Comparison of ENCODE assay signal across 23 cellular contexts in genomic region chr3:34676431-34676830, GRCh38.
DNase-seq lines count a peak whose midpoint lies in the region; ATAC-seq, FAIRE-seq and TF ChIP-seq lines count a peak whose summit lies in the region.
"Had no signal": no experiment of that assay in that cellular context is flagged by ENCODE, and none has a peak within 500 bp of the region (broad histone marks: within the 10 kb centered on the region; RNA-seq: fewer than 3 reads in every experiment).

No MANE protein-coding gene starts in this region.

- TF ChIP-seq CTCF in left ventricle myocardium inferior (IDR thresholded peaks at IDR 0.05; ENCODE audit: borderline replicate concordance), result no peak

- H3K27me3 ChIP-seq in left ventricle myocardium inferior (ENCODE audit: low read depth) (no peaks in the 10 kb centered on the region), adipocyte (replicated peaks; ENCODE audit: control insufficient read depth, insufficient read depth, low read length) (no peaks in the 10 kb centered on the region)
- H3K27me3 ChIP-seq in effector memory CD4-positive, alpha-beta T cell (replicated peaks; ENCODE audit: control insufficient read depth, insufficient read depth, low read length, poor library complexity, severe bottlenecking), result no peaks in the 10 kb centered on the region
- H3K27me3 ChIP-seq: hepatocyte had no signal

- H3K36me3 ChIP-seq in left ventricle myocardium inferior, result no peaks in the 10 kb centered on the region
- no peaks in the 10 kb centered on the region for H3K36me3 ChIP-seq in adipocyte (ENCODE audit: control insufficient read depth, insufficient read depth, low read length, severe bottlenecking)
- H3K36me3 ChIP-seq in effector memory CD4-positive, alpha-beta T cell (ENCODE audit: control insufficient read depth, insufficient read depth, low read length), result no peaks in the 10 kb centered on the region

- ATAC-seq in Right ventricle myocardium superior (ENCODE audit: poor library complexity) (peak; percentile 80), GM21381 (IDR thresholded peaks at IDR 0.05; ENCODE audit: unreplicated experiment) (no peak), HG03342 (IDR thresholded peaks at IDR 0.05; ENCODE audit: unreplicated experiment) (no peak)

- no peak overlapping the region for H3K9ac ChIP-seq in adipocyte (ENCODE audit: low read length)

- H3K4me1 ChIP-seq in left ventricle myocardium inferior, result peaks cover 27% of the 10 kb centered on the region
- H3K4me1 ChIP-seq in adipocyte (ENCODE audit: control insufficient read depth, insufficient read depth, low read length), result peaks cover 9% of the 10 kb centered on the region
- H3K4me1 ChIP-seq in effector memory CD4-positive, alpha-beta T cell (ENCODE audit: control insufficient read depth, insufficient read depth, low read length, poor library complexity, severe bottlenecking), result no peaks in the 10 kb centered on the region

- H3K4me3 ChIP-seq in left ventricle myocardium inferior, result no peak overlapping the region
- H3K4me3 ChIP-seq in adipocyte (ENCODE audit: low read length), result no peak overlapping the region
- H3K4me3 ChIP-seq in effector memory CD4-positive, alpha-beta T cell (ENCODE audit: insufficient read depth, low read depth, low read length, poor library complexity, severe bottlenecking), result no peak overlapping the region
- H3K4me3 ChIP-seq: hepatocyte had no signal

- DNase-seq in Right ventricle myocardium superior (no peak), left ventricle myocardium inferior (no peak), adipocyte (ENCODE audit: low read depth) (peak; percentile 24), fibroblast of peridontal ligament (ENCODE audit: extremely low read depth) (peak; percentile 2), urothelium cell line (ENCODE audit: low spot score) (peak; percentile 30)
- no peak for DNase-seq in effector memory CD4-positive, alpha-beta T cell
- DNase-seq: activated CD4-positive, alpha-beta T cell treated with anti-CD3 and anti-CD28 coated beads for 1 hour; activated naive CD4-positive, alpha-beta T cell treated with Interleukin-2 at 50 U/mL for 16 hours; activated T-cell treated with anti-CD3 and anti-CD28 coated beads, Interleukin-2, amount 50 U/mL, for 24 hours; Calu3; EL; KG1; naive B cell; NCI-H1048; NCI-H2081; NCI-H446 treated with DMSO at 0.1 percent for 48 hours; stimulated activated CD8-positive, alpha-beta memory T cell treated with anti-CD3 and anti-CD28 coated beads, Interleukin-4, amount 100 ng/mL, for 48 hours had no signal

- H3K9me3 ChIP-seq in left ventricle myocardium inferior (replicated peaks) (no peaks in the 10 kb centered on the region), adipocyte (ENCODE audit: control insufficient read depth, low read length) (no peaks in the 10 kb centered on the region)
- H3K9me3 ChIP-seq in effector memory CD4-positive, alpha-beta T cell (ENCODE audit: control insufficient read depth, low read length), result no peaks in the 10 kb centered on the region

- no peak overlapping the region for H3K27ac ChIP-seq in left ventricle myocardium inferior (replicated peaks)
- H3K27ac ChIP-seq in effector memory CD4-positive, alpha-beta T cell (ENCODE audit: insufficient read depth, low read length, poor library complexity, severe bottlenecking), result no peak overlapping the region
- H3K27ac ChIP-seq: hepatocyte, RWPE1 had no signal

- intact Hi-C loops in Right ventricle myocardium superior (cut with DNase I), result no loop called here
- intact Hi-C loops in left ventricle myocardium inferior (cut with micrococcal nuclease), result no loop called here

- FAIRE-seq in urothelium cell line (lab: Jason Lieb, UNC), result no peak
- FAIRE-seq: colon, islet of Langerhans had no signal

Comparison
In these comparisons a context has a peak if more than half of its experiments do, and no peak if none do; other contexts are left out.
1. DNase-seq: peak in adipocyte (single experiment), fibroblast of peridontal ligament (single experiment) and urothelium cell line (single experiment); none in Right ventricle myocardium superior (single experiment), left ventricle myocardium inferior (single experiment) and effector memory CD4-positive, alpha-beta T cell (0 of 3).